ENCODE assay signal across 1 cellular context in genomic region chr6:117351521-117351920, GRCh38.
TF ChIP-seq lines count a peak whose summit lies in the region.

No MANE protein-coding gene starts in this region.

TF ChIP-seq in H1, 55 proteins besides CTCF, POLR2A, EP300 and RAD21:
- TF ChIP-seq YY1 (IDR thresholded peaks at IDR 0.05; ENCODE audit: low read depth, low read length): no peak
- TF ChIP-seq CBX8 (IDR thresholded peaks at IDR 0.05; ENCODE audit: borderline replicate concordance, low read depth, low read length): no peak
- no peak for TF ChIP-seq NANOG (IDR thresholded peaks at IDR 0.05; ENCODE audit: insufficient read depth, low read depth, low read length, poor library complexity, severe bottlenecking)
- no peak for TF ChIP-seq RNF2 (IDR thresholded peaks at IDR 0.05; ENCODE audit: borderline replicate concordance, low read depth, low read length, missing control alignments, poor library complexity, severe bottlenecking)
- TF ChIP-seq MAFK (IDR thresholded peaks at IDR 0.05; ENCODE audit: low read depth, low read length): no peak
- TF ChIP-seq SAP30 (IDR thresholded peaks at IDR 0.05; ENCODE audit: insufficient read depth, insufficient replicate concordance, low read length): no peak
- TF ChIP-seq TEAD4 (IDR thresholded peaks at IDR 0.05; ENCODE audit: low read depth, low read length): no peak
- no peak for TF ChIP-seq ATF2 (IDR thresholded peaks at IDR 0.05; ENCODE audit: low read length)
- no peak for TF ChIP-seq KDM4A (IDR thresholded peaks at IDR 0.05; ENCODE audit: low read depth, low read length, severe bottlenecking)
- TF ChIP-seq SP2 (IDR thresholded peaks at IDR 0.05; ENCODE audit: low read length): no peak
- no peak for TF ChIP-seq KDM1A (IDR thresholded peaks at IDR 0.05; ENCODE audit: borderline replicate concordance, low read length)
- TF ChIP-seq HDAC6 (IDR thresholded peaks at IDR 0.05; ENCODE audit: low read depth, low read length): no peak
- TF ChIP-seq POU5F1 (IDR thresholded peaks at IDR 0.05; ENCODE audit: low read depth, low read length): no peak
- TF ChIP-seq BRCA1 (IDR thresholded peaks at IDR 0.05; ENCODE audit: low read depth, low read length): no peak
- no peak for TF ChIP-seq SP4 (IDR thresholded peaks at IDR 0.05; ENCODE audit: low read length)
- TF ChIP-seq JUND (IDR thresholded peaks at IDR 0.05; ENCODE audit: low read length): no peak
- TF ChIP-seq KDM5A (IDR thresholded peaks at IDR 0.05; ENCODE audit: low read length): no peak
- TF ChIP-seq HDAC2 (IDR thresholded peaks at IDR 0.05; ENCODE audit: borderline replicate concordance in 1 of 2, low read depth in 2 of 2, low read length in 2 of 2): no peak
